10 cellular contexts compared by ENCODE assay signal in the genomic region with DNA sequence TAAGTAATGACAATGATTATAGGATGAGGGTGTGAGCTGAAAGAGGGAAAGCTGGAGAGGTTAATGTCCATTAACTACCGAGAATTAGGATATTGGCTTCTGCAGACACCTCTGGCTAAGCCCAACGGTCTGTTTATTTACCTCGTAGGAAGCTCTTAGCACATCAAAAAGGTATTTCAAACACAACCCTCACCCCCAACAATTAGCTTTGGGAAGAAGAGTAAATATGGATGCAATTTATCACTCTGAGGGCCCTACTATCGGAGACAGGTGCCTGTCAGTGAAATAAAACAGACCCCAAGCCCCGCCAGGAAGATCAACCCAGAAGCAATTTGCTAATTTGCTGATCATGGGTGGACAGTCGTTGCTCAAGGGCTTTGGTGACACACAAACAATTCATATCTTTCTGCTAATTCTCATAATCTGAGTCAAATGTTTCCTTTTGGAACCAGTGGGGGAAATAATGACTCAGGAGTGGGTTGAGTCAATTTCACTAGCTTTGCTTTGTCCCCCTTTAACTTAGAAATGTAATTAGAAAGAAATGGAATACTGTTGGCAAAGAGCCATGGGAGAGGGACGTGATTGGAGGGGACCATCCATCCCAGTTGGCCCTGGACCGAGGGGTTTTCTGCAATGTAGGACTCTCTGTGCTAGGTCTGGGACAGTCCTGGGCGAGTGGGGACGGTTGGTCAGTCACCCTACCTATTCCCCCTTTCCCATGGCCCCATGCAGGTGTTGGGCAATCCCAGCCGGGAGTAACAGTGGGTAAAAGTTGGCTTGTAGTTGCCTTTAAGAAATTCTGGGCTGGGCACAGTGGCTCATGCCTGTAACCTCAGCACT.
DNase-seq lines count a peak whose midpoint lies in the region; ATAC-seq lines count a peak whose summit lies in the region.
"Had no signal": no experiment of that assay in that cellular context is flagged by ENCODE, and none has a peak within 500 bp of the region (broad histone marks: within the 10 kb centered on the region; RNA-seq: fewer than 3 reads in every experiment).

No MANE protein-coding gene starts in this region.

- WGBS in mesodermal cell (ENCODE audit: insufficient coverage in 2 of 2), 2 experiments: 58 to 71% methylated on average over 7 to 8 of the region's 11 CpGs

- no peaks in the 10 kb centered on the region for H3K36me3 ChIP-seq in mesodermal cell (ENCODE audit: control insufficient read depth, insufficient read depth, low read length)

- no peaks in the 10 kb centered on the region for H3K9me3 ChIP-seq in mesodermal cell (ENCODE audit: control insufficient read depth, low read length)

- H3K27ac ChIP-seq in mesodermal cell (ENCODE audit: low read depth, low read length, severe bottlenecking): peak overlapping the region; percentile 49
- H3K27ac ChIP-seq: 22Rv1 had no signal

- H3K4me3 ChIP-seq in mesodermal cell (ENCODE audit: extremely low read depth, insufficient read depth, low read length, poor library complexity, severe bottlenecking): no peak overlapping the region

- H3K4me1 ChIP-seq in mesodermal cell (ENCODE audit: control insufficient read depth, insufficient read depth, low read length, poor library complexity, severe bottlenecking): peaks cover 27% of the 10 kb centered on the region

- peak; percentile 17 for DNase-seq in DMS79 treated with DMSO at 0.1 percent for 48 hours (lab: John Stamatoyannopoulos, UW)
- no peak for DNase-seq in DMS79 (lab: John Stamatoyannopoulos, UW)
- DNase-seq in NCI-H1436 treated with DMSO at 0.1 percent for 48 hours (lab: John Stamatoyannopoulos, UW): peak; percentile 45
- DNase-seq in amniotic stem cell (lab: John Stamatoyannopoulos, UW): peak; percentile 78
- no peak for DNase-seq in cerebellum (ENCODE audit: low spot score)
- DNase-seq in cerebellar nuclear complex (lab: John Stamatoyannopoulos, UW): no peak
- DNase-seq: KBM-7 had no signal

- ATAC-seq in GM21528 (IDR thresholded peaks at IDR 0.05; ENCODE audit: low FRiP score, unreplicated experiment): no peak

Comparison
In these comparisons a context has a peak if more than half of its experiments do, and no peak if none do; other contexts are left out.
1. DNase-seq: peak in DMS79 treated with DMSO at 0.1 percent for 48 hours (single experiment), NCI-H1436 treated with DMSO at 0.1 percent for 48 hours (single experiment) and amniotic stem cell (single experiment); none in DMS79 (single experiment), cerebellum (single experiment) and cerebellar nuclear complex (0 of 2).